Comparison of ENCODE assay signal across 1 cellular context in genomic region chr1:84300501-84300900, GRCh38.
TF ChIP-seq lines count a peak whose summit lies in the region.

No MANE protein-coding gene starts in this region.

TF ChIP-seq in GM23338, 12 proteins besides CTCF, POLR2A, EP300 and RAD21 (continued from another document):
- TF ChIP-seq ZNF331 (CRISPR knock-in tag; IDR thresholded peaks at IDR 0.05; ENCODE audit: low read depth), result no peak
